10 cellular contexts compared by ENCODE assay signal in genomic region chr2:21372654-21373053, GRCh38.
A peak's percentile ranks its signal among the peaks of the same experiment; 100 is the strongest.
DNase-seq lines count a peak whose midpoint lies in the region; ATAC-seq and TF ChIP-seq lines count a peak whose summit lies in the region.
"Had no signal": no experiment of that assay in that cellular context is flagged by ENCODE, and none has a peak within 500 bp of the region (broad histone marks: within the 10 kb centered on the region; RNA-seq: fewer than 3 reads in every experiment).

No MANE protein-coding gene starts in this region.

- H3K27me3 ChIP-seq in DOHH2 (ENCODE audit: control insufficient read depth, low read length) (no peaks in the 10 kb centered on the region), RWPE2 (ENCODE audit: insufficient read depth, poor library complexity, severe bottlenecking) (no peaks in the 10 kb centered on the region)

- H3K4me3 ChIP-seq in DOHH2 (ENCODE audit: low read length) (no peak overlapping the region), HFF-Myc (replicated peaks; ENCODE audit: low read depth, low read length) (no peak overlapping the region), RWPE2 (ENCODE audit: severe bottlenecking) (no peak overlapping the region)

- H3K27ac ChIP-seq in DOHH2 (ENCODE audit: low read depth, low read length), result no peak overlapping the region
- H3K27ac ChIP-seq in RWPE2 (ENCODE audit: poor library complexity, severe bottlenecking), result no peak overlapping the region
- H3K27ac ChIP-seq: epithelial cell of prostate had no signal

- H3F3A ChIP-seq in DOHH2 (ENCODE audit: control insufficient read depth, insufficient read depth), result no peaks in the 10 kb centered on the region

- peak; percentile 59 for TF ChIP-seq CTCF in DOHH2 (IDR thresholded peaks at IDR 0.05; ENCODE audit: low read depth, low read length, poor library complexity, severe bottlenecking)
- peak; percentile 6 for TF ChIP-seq CTCF in HFF-Myc (IDR thresholded peaks at IDR 0.05; ENCODE audit: low read depth, low read length, missing control alignments)
- TF ChIP-seq CTCF in RWPE2 (IDR thresholded peaks at IDR 0.05; ENCODE audit: poor library complexity, severe bottlenecking), result peak; percentile 29

- no peaks in the 10 kb centered on the region for H3K4me1 ChIP-seq in DOHH2 (ENCODE audit: control insufficient read depth, low read length)
- no peaks in the 10 kb centered on the region for H3K4me1 ChIP-seq in RWPE2 (ENCODE audit: insufficient read depth, poor library complexity, severe bottlenecking)

- no peaks in the 10 kb centered on the region for H3K36me3 ChIP-seq in DOHH2 (ENCODE audit: control insufficient read depth, low read length)
- H3K36me3 ChIP-seq in RWPE2 (ENCODE audit: low read depth), result no peaks in the 10 kb centered on the region

- no peaks in the 10 kb centered on the region for H3K79me2 ChIP-seq in DOHH2 (ENCODE audit: control insufficient read depth, low read length)

- H3K9me3 ChIP-seq in DOHH2 (ENCODE audit: control insufficient read depth, insufficient read depth, low read length) (no peaks in the 10 kb centered on the region), RWPE2 (ENCODE audit: severe bottlenecking) (no peaks in the 10 kb centered on the region)

- H4K20me1 ChIP-seq in DOHH2 (ENCODE audit: control insufficient read depth, insufficient read depth, low read depth, low read length), result no peaks in the 10 kb centered on the region

- ATAC-seq in RWPE2 (ENCODE audit: low read depth), result no peak
- no peak for ATAC-seq in GM21576 (IDR thresholded peaks at IDR 0.05; ENCODE audit: unreplicated experiment)
- no peak for ATAC-seq in activated CD4-positive, CD25-positive, alpha-beta regulatory T cell treated with anti-CD3 and anti-CD28 coated beads, Interleukin-2, amount 50 U/mL, for 24 hours

- no peak overlapping the region for H3K4me2 ChIP-seq in DOHH2 (ENCODE audit: low read length)

- H3K9me2 ChIP-seq in DOHH2 (replicated peaks; ENCODE audit: control insufficient read depth, low read length), result no peaks in the 10 kb centered on the region

- DNase-seq in HFF-Myc (ENCODE audit: extremely low read depth, low read depth) (no peak), RWPE2 (ENCODE audit: low spot score) (no peak), kidney tubule cell (ENCODE audit: low spot score) (peak; percentile 45), OCI-M2 (lab: John Stamatoyannopoulos, UW; ENCODE audit: unreplicated experiment) (no peak), AG08396 (ENCODE audit: low spot score) (no peak)
- DNase-seq: NCI-H1092 had no signal

Comparison
In these comparisons a context has a peak if more than half of its experiments do, and no peak if none do; other contexts are left out.
1. CTCF ChIP-seq: peak in every context shown above with its lines; median percentile 59 in DOHH2; 29 in RWPE2; 6 in HFF-Myc.